ENCODE assay signal across 11 cellular contexts in the genomic region with DNA sequence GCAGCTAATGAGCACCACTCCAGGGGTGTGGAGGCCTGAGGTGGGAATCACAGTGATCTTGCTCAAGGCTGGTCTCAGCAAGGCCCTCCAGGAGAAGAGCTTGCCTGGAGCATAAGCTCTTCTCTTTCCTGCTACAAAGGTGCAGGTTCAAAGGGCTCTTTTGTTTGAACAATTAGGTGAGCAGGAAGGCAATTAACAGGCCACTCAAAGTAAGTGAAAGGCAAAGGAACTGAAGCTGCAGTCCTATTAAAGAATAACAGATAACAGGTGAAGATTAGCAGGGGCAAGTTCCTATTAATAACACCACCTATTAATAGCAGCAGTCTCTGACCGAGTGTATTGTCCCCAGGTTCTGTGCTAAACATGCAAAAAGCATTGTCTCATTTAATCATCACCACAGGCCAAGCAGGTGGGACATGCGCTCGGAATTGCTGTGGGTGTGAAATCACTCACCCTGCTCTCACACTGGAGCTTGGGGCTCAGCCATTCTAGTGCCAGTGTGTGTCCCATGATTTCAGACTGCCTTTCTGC.
DNase-seq lines count a peak whose midpoint lies in the region; ATAC-seq and TF ChIP-seq lines count a peak whose summit lies in the region.
"Had no signal": no experiment of that assay in that cellular context is flagged by ENCODE, and none has a peak within 500 bp of the region (broad histone marks: within the 10 kb centered on the region; RNA-seq: fewer than 3 reads in every experiment).

No MANE protein-coding gene starts in this region.

- peak overlapping the region; percentile 75 for H3K27ac Mint-ChIP-seq in progenitor cell of endocrine pancreas
- H3K27ac Mint-ChIP-seq in stimulated activated memory B cell treated with anti-CD40 and anti-IgM and Interleukin-4, amounts not matched to agents 10 μg/mL and 1 μg/mL and 100 μg/mL, for 72 hours, result no peak overlapping the region
- H3K27ac Mint-ChIP-seq: HFFc6 had no signal

- no peaks in the 10 kb centered on the region for H3K9me3 Mint-ChIP-seq in progenitor cell of endocrine pancreas (ENCODE audit: low read depth)
- H3K9me3 Mint-ChIP-seq in stimulated activated memory B cell treated with anti-CD40 and anti-IgM and Interleukin-4, amounts not matched to agents 10 μg/mL and 1 μg/mL and 100 μg/mL, for 72 hours, result peaks cover 4% of the 10 kb centered on the region

- H3K4me1 Mint-ChIP-seq in progenitor cell of endocrine pancreas (ENCODE audit: low read depth), result peaks cover 24% of the 10 kb centered on the region
- H3K4me1 Mint-ChIP-seq in stimulated activated memory B cell treated with anti-CD40 and anti-IgM and Interleukin-4, amounts not matched to agents 10 μg/mL and 1 μg/mL and 100 μg/mL, for 72 hours, result peaks cover 8% of the 10 kb centered on the region

- H3K4me3 Mint-ChIP-seq in progenitor cell of endocrine pancreas (ENCODE audit: low read depth), result peak overlapping the region; percentile 42
- no peak overlapping the region for H3K4me3 Mint-ChIP-seq in stimulated activated memory B cell treated with anti-CD40 and anti-IgM and Interleukin-4, amounts not matched to agents 10 μg/mL and 1 μg/mL and 100 μg/mL, for 72 hours
- H3K4me3 Mint-ChIP-seq: HFFc6 had no signal

- H3K27me3 Mint-ChIP-seq in progenitor cell of endocrine pancreas, result no peaks in the 10 kb centered on the region
- H3K27me3 Mint-ChIP-seq in stimulated activated memory B cell treated with anti-CD40 and anti-IgM and Interleukin-4, amounts not matched to agents 10 μg/mL and 1 μg/mL and 100 μg/mL, for 72 hours, result peaks cover 40% of the 10 kb centered on the region

- ATAC-seq in GM19324 (IDR thresholded peaks at IDR 0.05; ENCODE audit: low FRiP score, unreplicated experiment), result peak; percentile 83
- peak; percentile 72 for ATAC-seq in HG02970 (IDR thresholded peaks at IDR 0.05; ENCODE audit: low FRiP score, unreplicated experiment)
- no peak for ATAC-seq in stimulated activated memory B cell treated with anti-CD40 and anti-IgM and Interleukin-4, amounts not matched to agents 10 μg/mL and 1 μg/mL and 100 μg/mL, for 72 hours

- H3K36me3 Mint-ChIP-seq in progenitor cell of endocrine pancreas (ENCODE audit: insufficient read depth), result peaks cover 1% of the 10 kb centered on the region
- no peaks in the 10 kb centered on the region for H3K36me3 Mint-ChIP-seq in stimulated activated memory B cell treated with anti-CD40 and anti-IgM and Interleukin-4, amounts not matched to agents 10 μg/mL and 1 μg/mL and 100 μg/mL, for 72 hours

- no peak for TF ChIP-seq CTCF in progenitor cell of endocrine pancreas (IDR thresholded peaks at IDR 0.05; ENCODE audit: unreplicated experiment)

- peak; percentile 39 for DNase-seq in NCI-H510A treated with DMSO at 0.1 percent for 48 hours (lab: John Stamatoyannopoulos, UW)
- no peak for DNase-seq in progenitor cell of endocrine pancreas (ENCODE audit: low spot score, unreplicated experiment)
- no peak for DNase-seq in NCI-H446 treated with DMSO at 0.1 percent for 48 hours (lab: John Stamatoyannopoulos, UW)
- no peak for DNase-seq in medulla oblongata (ENCODE audit: extremely low spot score)
- no peak for DNase-seq in NCI-H524 treated with DMSO at 0.1 percent for 48 hours (lab: John Stamatoyannopoulos, UW)
- DNase-seq: activated gamma-delta T cell, HFFc6, T-helper 1 cell had no signal
